25 cellular contexts compared by ENCODE assay signal in the genomic region with DNA sequence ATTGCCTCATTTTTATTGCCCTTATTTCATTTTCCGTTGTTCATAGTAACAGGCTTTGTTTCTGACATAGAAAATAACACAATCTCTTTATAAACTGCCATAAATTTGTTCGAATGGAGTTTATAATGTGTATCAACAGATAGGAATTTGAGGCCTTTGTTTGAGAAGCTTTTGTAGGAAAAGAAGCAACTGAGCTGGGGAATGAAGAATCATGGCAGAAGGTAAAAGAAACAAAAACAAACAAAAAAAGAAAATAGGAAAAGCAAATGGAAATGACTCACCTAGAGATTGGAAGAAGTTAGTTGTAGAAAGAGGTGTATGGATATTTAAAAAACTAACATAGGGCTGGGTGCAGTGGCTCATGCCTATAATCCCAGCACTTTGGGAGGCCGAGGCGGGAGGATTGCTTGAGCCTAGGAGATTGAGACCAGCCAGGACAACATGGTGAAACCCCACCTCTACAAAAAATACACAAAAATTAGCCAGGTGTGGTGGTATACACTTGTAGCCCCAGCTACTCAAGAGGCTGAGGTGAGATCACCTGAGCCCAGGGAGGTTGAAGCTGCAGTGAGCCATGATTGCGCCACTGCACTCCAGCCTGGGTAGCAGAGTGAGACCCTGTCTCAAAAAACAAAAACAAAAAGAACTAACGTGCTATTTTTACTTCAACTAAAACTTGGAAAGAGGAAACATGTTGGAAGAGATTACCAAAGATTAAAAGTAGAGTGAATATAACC. TPM values are rescaled to one million over a fixed set of nuclear protein-coding genes. Genes with fewer than 3 reads are reported as not detected.
"Had no signal": no experiment of that assay in that cellular context is flagged by ENCODE, and none has a peak within 500 bp of the region (broad histone marks: within the 10 kb centered on the region; RNA-seq: fewer than 3 reads in every experiment).

No MANE protein-coding gene starts in this region.

- ATAC-seq: activated CD8-positive, alpha-beta memory T cell treated with anti-CD3 and anti-CD28 coated beads, Interleukin-2, amount 10 ng/mL, durations not matched to agents 7 days and 5 days; activated CD8-positive, alpha-beta T cell treated with anti-CD3 and anti-CD28 coated beads, Interleukin-2, amount 10 ng/mL, durations not matched to agents 7 days and 5 days; left cardiac atrium; naive thymus-derived CD8-positive, alpha-beta T cell; stimulated activated naive B cell treated with anti-CD40 and anti-IgM and Interleukin-4, amounts not matched to agents 10 μg/mL and 1 μg/mL and 100 μg/mL, for 72 hours had no signal

- H2AFZ ChIP-seq: neural progenitor cell, parathyroid adenoma had no signal

- H3K27me3 ChIP-seq: esophagus squamous epithelium, neural progenitor cell, right atrium auricular region, testis, uterus had no signal

- H3K36me3 ChIP-seq: neural progenitor cell, uterus had no signal

- H3K27ac ChIP-seq: epithelial cell of prostate, esophagus squamous epithelium, neural progenitor cell, parathyroid adenoma, right atrium auricular region, testis, uterus had no signal

- H3K4me1 ChIP-seq: esophagus squamous epithelium, neural progenitor cell, parathyroid adenoma, right atrium auricular region, testis, uterus had no signal

- H3K4me2 ChIP-seq: neural progenitor cell had no signal

- H3K79me2 ChIP-seq: parathyroid adenoma had no signal

- DNase-seq: activated CD4-positive, alpha-beta T cell treated with anti-CD3 and anti-CD28 coated beads, Interleukin-2, amount 50 U/mL, for 1 hour; activated CD8-positive, alpha-beta memory T cell treated with anti-CD3 and anti-CD28 coated beads, Interleukin-2, amount 10 ng/mL, durations not matched to agents 7 days and 5 days; activated CD8-positive, alpha-beta T cell treated with anti-CD3 and anti-CD28 coated beads, Interleukin-2, amount 10 ng/mL, durations not matched to agents 7 days and 5 days; activated effector memory CD4-positive, alpha-beta T cell treated with Interleukin-2 at 50 U/mL for 16 hours; activated naive CD4-positive, alpha-beta T cell treated with Interleukin-2 at 50 U/mL for 16 hours; anterior cingulate cortex; dermis blood vessel endothelial cell; effector CD4-positive, alpha-beta T cell; esophagus squamous epithelium; foreskin melanocyte; left cardiac atrium; naive thymus-derived CD8-positive, alpha-beta T cell; occipital lobe; stimulated activated CD4-positive, alpha-beta T cell treated with anti-CD3 and anti-CD28 coated beads, Interleukin-15, amount 100 ng/mL, for 24 hours; stimulated activated CD4-positive, alpha-beta T cell treated with anti-CD3 and anti-CD28 coated beads, Interleukin-2, amount 100 ng/mL, for 24 hours; stimulated activated naive B cell treated with anti-CD40 and anti-IgM and Interleukin-4, amounts not matched to agents 10 μg/mL and 1 μg/mL and 100 μg/mL, for 72 hours; SW 1271; T1000; testis; trophoblast cell; uterus had no signal

- H3K9ac ChIP-seq: neural progenitor cell, parathyroid adenoma had no signal

- H3K9me3 ChIP-seq: esophagus squamous epithelium, right atrium auricular region, testis, uterus had no signal

- H3K4me3 ChIP-seq: esophagus squamous epithelium, neural progenitor cell, right atrium auricular region, testis, uterus had no signal

RNA-seq across cellular contexts. Expression of gene REP15, which starts 0.5 kb away (rescaled TPM):
- total RNA-seq: naive thymus-derived CD8-positive, alpha-beta T cell had no signal
- polyA plus RNA-seq: naive thymus-derived CD8-positive, alpha-beta T cell had no signal
